ENCODE assay signal across 16 cellular contexts in genomic region chr11:84390441-84391078, GRCh38.
DNase-seq lines count a peak whose midpoint lies in the region; ATAC-seq, FAIRE-seq and TF ChIP-seq lines count a peak whose summit lies in the region.
"Had no signal": no experiment of that assay in that cellular context is flagged by ENCODE, and none has a peak within 500 bp of the region (broad histone marks: within the 10 kb centered on the region; RNA-seq: fewer than 3 reads in every experiment).

No MANE protein-coding gene starts in this region.

- FAIRE-seq in D721Med (lab: Jason Lieb, UNC) = no peak
- FAIRE-seq: colon, GM12892 had no signal

- no peaks in the 10 kb centered on the region for H3K9me3 Mint-ChIP-seq in WTC11

- H3K27me3 Mint-ChIP-seq in WTC11 (ENCODE audit: low read depth) = no peaks in the 10 kb centered on the region
- H3K27me3 Mint-ChIP-seq: naive thymus-derived CD8-positive, alpha-beta T cell had no signal

- no peaks in the 10 kb centered on the region for H3K36me3 Mint-ChIP-seq in WTC11
- H3K36me3 Mint-ChIP-seq: naive thymus-derived CD8-positive, alpha-beta T cell had no signal

- ATAC-seq in WTC11 (peak; percentile 99), HG03565 (IDR thresholded peaks at IDR 0.05; ENCODE audit: unreplicated experiment) (no peak)
- ATAC-seq: naive thymus-derived CD8-positive, alpha-beta T cell had no signal

- H3K27ac Mint-ChIP-seq in WTC11 = peak overlapping the region; percentile 64
- H3K27ac Mint-ChIP-seq: naive thymus-derived CD8-positive, alpha-beta T cell had no signal

- CTCF ChIA-PET in WTC11 (lab: Charles Lee) = interaction anchor here (0.6 to 3.5 kb wide), 16 partner anchors 7 to 554 kb away, joined by 3 to 48 read pairs (median 4); no protein-coding TSS in a partner anchor

- TF ChIP-seq CTCF in D721Med (IDR thresholded peaks at IDR 0.05; ENCODE audit: insufficient read depth, missing control alignments) (peak; percentile 42), LNCAP (IDR thresholded peaks at IDR 0.05) (peak; percentile 22; the same call in 1 of the 2 replicates), WTC11 (IDR thresholded peaks at IDR 0.05) (peak; percentile 18; the same call in 1 of the 2 replicates)

- DNase-seq in D721Med (ENCODE audit: insufficient read length, low spot score) = no peak
- peak; percentile 43 for DNase-seq in WTC11 (ENCODE audit: low spot score)
- DNase-seq in iPS-NIHi11 (ENCODE audit: low spot score) = peak; percentile 67
- no peak for DNase-seq in central memory CD4-positive, alpha-beta T cell
- DNase-seq in activated CD4-positive, alpha-beta T cell treated with anti-CD3 and anti-CD28 coated beads for 4 hours = no peak
- DNase-seq in SHP77 treated with DMSO at 0.1 percent for 48 hours (lab: John Stamatoyannopoulos, UW) = no peak
- DNase-seq: activated gamma-delta T cell treated with Interleukin-2 at 50 U/mL for 16 hours; foreskin melanocyte; left cardiac atrium; naive thymus-derived CD8-positive, alpha-beta T cell; NCI-H748 treated with DMSO at 0.1 percent for 48 hours; testis had no signal

- H3K4me3 Mint-ChIP-seq in WTC11 = no peak overlapping the region
- H3K4me3 Mint-ChIP-seq: naive thymus-derived CD8-positive, alpha-beta T cell had no signal

- peaks cover 18% of the 10 kb centered on the region for H3K4me1 Mint-ChIP-seq in WTC11
- H3K4me1 Mint-ChIP-seq: naive thymus-derived CD8-positive, alpha-beta T cell had no signal

- POLR2A ChIA-PET in WTC11 (lab: Charles Lee) = interaction anchor here (0.5 kb wide), 1 partner anchor 168 kb away, joined by 3 read pairs; no protein-coding TSS in a partner anchor

TF ChIP-seq in WTC11, 78 proteins besides CTCF, POLR2A, EP300 and RAD21:
- TF ChIP-seq ATF3 (CRISPR knock-in tag; conservative IDR thresholded peaks at IDR 0.05) (no peak), MYBL2 (CRISPR knock-in tag; IDR thresholded peaks at IDR 0.05) (no peak), NR1H2 (CRISPR knock-in tag; IDR thresholded peaks at IDR 0.05) (no peak), AR (CRISPR knock-in tag; IDR thresholded peaks at IDR 0.05) (no peak), JUN (CRISPR knock-in tag; IDR thresholded peaks at IDR 0.05) (no peak), ZNF121 (CRISPR knock-in tag; IDR thresholded peaks at IDR 0.05) (no peak), EMX1 (CRISPR knock-in tag; IDR thresholded peaks at IDR 0.05) (no peak), SMAD3 (CRISPR knock-in tag; IDR thresholded peaks at IDR 0.05; ENCODE audit: borderline replicate concordance) (no peak), GTF2I (CRISPR knock-in tag; conservative IDR thresholded peaks at IDR 0.05) (no peak), RELA (CRISPR knock-in tag; IDR thresholded peaks at IDR 0.05; ENCODE audit: borderline replicate concordance) (no peak)

Comparison
In these comparisons a context has a peak if more than half of its experiments do, and no peak if none do; other contexts are left out.
1. DNase-seq: peak in WTC11 (single experiment) and iPS-NIHi11 (single experiment); none in D721Med (single experiment), central memory CD4-positive, alpha-beta T cell (single experiment), activated CD4-positive, alpha-beta T cell treated with anti-CD3 and anti-CD28 coated beads for 4 hours (0 of 2) and SHP77 treated with DMSO at 0.1 percent for 48 hours (single experiment).
2. Peak in every context shown above with its lines, with median percentiles within 50 percentile points of each other: CTCF ChIP-seq.